8 cellular contexts compared by ENCODE assay signal in genomic region chr2:160062283-160063005, GRCh38. TPM values are rescaled to one million over a fixed set of nuclear protein-coding genes. Genes with fewer than 3 reads are reported as not detected.
A peak's percentile ranks its signal among the peaks of the same experiment; 100 is the strongest.
DNase-seq lines count a peak whose midpoint lies in the region; ATAC-seq, FAIRE-seq and TF ChIP-seq lines count a peak whose summit lies in the region.

Gene PLA2R1 (minus strand): TSS chr2:160062615. CDS start chr2:160062403, 212 bp downstream.

- H3K27ac Mint-ChIP-seq in activated naive CD4-positive, alpha-beta T cell treated with anti-CD3 and anti-CD28 coated beads for 36 hours: no peak within 1 kb of the TSS

- BruUV-seq in K562 (replicated peaks; lab: Mats Ljungman, UMichigan): no TSS peak

- FAIRE-seq in K562 (lab: Jason Lieb, UNC): no peak

- no peaks in the 10 kb centered on the region for H4K20me1 ChIP-seq in K562 (replicated peaks; ENCODE audit: control insufficient read depth, insufficient read depth, low read length)

- intact Hi-C loops in activated naive CD4-positive, alpha-beta T cell treated with anti-CD3 and anti-CD28 coated beads for 36 hours (cut with micrococcal nuclease): no loop called here
- intact Hi-C loops in K562 (cut with micrococcal nuclease): no loop called here

- no peaks in the 10 kb centered on the region for H3K36me3 ChIP-seq in K562 (ENCODE audit: control insufficient read depth, insufficient read depth, low read length)
- no peaks in the 10 kb centered on the region for H3K36me3 ChIP-seq in iPS-15b (ENCODE audit: control insufficient read depth, insufficient read depth, low read length)

- no peaks in the 10 kb centered on the region for H3K9me1 ChIP-seq in K562 (ENCODE audit: control insufficient read depth, insufficient read depth, low read length)

- in situ Hi-C loops in K562 (cut with MboI): no loop called here

- H3K9me3 ChIP-seq in K562 (replicated peaks; ENCODE audit: control insufficient read depth, insufficient read depth, low read depth, low read length) (no peaks in the 10 kb centered on the region), iPS-15b (ENCODE audit: control insufficient read depth, insufficient read depth, low read length) (no peaks in the 10 kb centered on the region)

- TF ChIP-seq RAD21 in K562 (CRISPR knock-in tag; conservative IDR thresholded peaks at IDR 0.05 in 1 of 2, IDR thresholded peaks at IDR 0.05 in 1 of 2): no peak

- ATAC-seq in K562 (peak; percentile 43), HG03378 (IDR thresholded peaks at IDR 0.05; ENCODE audit: unreplicated experiment) (no peak), HG02970 (IDR thresholded peaks at IDR 0.05; ENCODE audit: low FRiP score, unreplicated experiment) (no peak)

- TF ChIP-seq CTCF in K562 (IDR thresholded peaks at IDR 0.05 in 2 of 3, conservative IDR thresholded peaks at IDR 0.05 in 1 of 3; ENCODE audit: insufficient read depth in 2 of 3, low read depth in 1 of 3, low read length in 3 of 3): no peak

- no peaks in the 10 kb centered on the region for H3K9me3 Mint-ChIP-seq in activated naive CD4-positive, alpha-beta T cell treated with anti-CD3 and anti-CD28 coated beads for 36 hours

- peak; percentile 14 for DNase-seq in activated naive CD4-positive, alpha-beta T cell treated with anti-CD3 and anti-CD28 coated beads for 36 hours
- DNase-seq in activated naive CD4-positive, alpha-beta T cell treated with Interleukin-2 at 50 U/mL for 16 hours: no peak
- DNase-seq in K562 (ENCODE audit: extremely low read depth in 1 of 4, low spot score in 3 of 4) (no peak), retina (peak; percentile 82), DMS79 treated with DMSO at 0.1 percent for 48 hours (lab: John Stamatoyannopoulos, UW) (no peak)

- POLR2A ChIA-PET in K562 (lab: Yijun Ruan, JAX): interaction anchor here (0.6 kb wide), 2 partner anchors 10 to 85 kb away, joined by 3 to 6 read pairs; no protein-coding TSS in a partner anchor

- peaks cover 21 to 31% of the 10 kb centered on the region in 2 experiments; a peak in 3 of 5 replicates for H3K27me3 ChIP-seq in K562 (ENCODE audit: control insufficient read depth in 2 of 2, insufficient read depth in 2 of 2, low read length in 2 of 2)
- H3K27me3 ChIP-seq in iPS-15b (ENCODE audit: control insufficient read depth, insufficient read depth, low read length): peaks cover 25% of the 10 kb centered on the region

- no peaks in the 10 kb centered on the region for H3K79me2 ChIP-seq in K562 (ENCODE audit: control insufficient read depth, insufficient read depth, low read length)

- H3K27ac ChIP-seq in K562 (ENCODE audit: extremely low read depth, low read depth, low read length): no peak within 1 kb of the TSS

- no peak for TF ChIP-seq POLR2A in K562 (conservative IDR thresholded peaks at IDR 0.05)

- no peak within 1 kb of the TSS for H3K4me2 ChIP-seq in K562 (ENCODE audit: insufficient read depth, low read length)

- CTCF ChIA-PET in activated naive CD4-positive, alpha-beta T cell treated with anti-CD3 and anti-CD28 coated beads for 36 hours (lab: Charles Lee): no interaction called here
- CTCF ChIA-PET in K562 (lab: Yijun Ruan, JAX; ENCODE audit: low intra/inter-chr PET ratio): no interaction called here

- no peaks in the 10 kb centered on the region for H3K36me3 Mint-ChIP-seq in activated naive CD4-positive, alpha-beta T cell treated with anti-CD3 and anti-CD28 coated beads for 36 hours (ENCODE audit: low read depth)

- H3K4me1 Mint-ChIP-seq in activated naive CD4-positive, alpha-beta T cell treated with anti-CD3 and anti-CD28 coated beads for 36 hours (ENCODE audit: low read depth): peaks cover 7% of the 10 kb centered on the region

- H3K4me3 Mint-ChIP-seq in activated naive CD4-positive, alpha-beta T cell treated with anti-CD3 and anti-CD28 coated beads for 36 hours: peak within 1 kb of the TSS; percentile 64

- no peak for TF ChIP-seq EP300 in K562 (IDR thresholded peaks at IDR 0.05; ENCODE audit: low read length)

- 6% methylated on average over 52 of the region's 52 CpGs for WGBS in K562 (ENCODE audit: insufficient coverage, low coverage, missing lambda C conversion rate)

- no peak within 1 kb of the TSS for H3K9ac ChIP-seq in K562 (ENCODE audit: insufficient read depth in 1 of 2, low read depth in 2 of 2, low read length in 2 of 2)
- H3K9ac ChIP-seq in iPS-15b (ENCODE audit: low read depth, low read length): peak within 1 kb of the TSS; percentile 79

- no peak within 1 kb of the TSS for H3K4me3 ChIP-seq in K562
- H3K4me3 ChIP-seq in iPS-15b (ENCODE audit: low read depth, low read length): peak within 1 kb of the TSS; percentile 75

- H3K4me1 ChIP-seq in K562 (replicated peaks in 1 of 2; ENCODE audit: control insufficient read depth in 2 of 2, insufficient read depth in 2 of 2, low read length in 2 of 2): peaks cover 0 to 7% of the 10 kb centered on the region in 2 experiments; a peak in 1 of 5 replicates
- peaks cover 3% of the 10 kb centered on the region for H3K4me1 ChIP-seq in iPS-15b (ENCODE audit: control insufficient read depth, insufficient read depth, low read length)

- no peak within 1 kb of the TSS for H2AFZ ChIP-seq in K562 (ENCODE audit: low read depth, low read length)

- peaks cover 56% of the 10 kb centered on the region for H3K27me3 Mint-ChIP-seq in activated naive CD4-positive, alpha-beta T cell treated with anti-CD3 and anti-CD28 coated beads for 36 hours (ENCODE audit: low read depth)

TF ChIP-seq in K562, 482 proteins besides CTCF, POLR2A, EP300 and RAD21:
- TF ChIP-seq ELK1 (CRISPR knock-in tag; IDR thresholded peaks at IDR 0.05): no peak
- no peak for TF ChIP-seq HNRNPH1 (optimal IDR thresholded peaks at IDR 0.05; ENCODE audit: low read depth, low read length)
- TF ChIP-seq GATA2 (CRISPR knock-in tag; IDR thresholded peaks at IDR 0.05): no peak
- TF ChIP-seq FOXO4 (CRISPR knock-in tag; IDR thresholded peaks at IDR 0.05): no peak
- TF ChIP-seq GTF2E2 (tag; IDR thresholded peaks at IDR 0.05): no peak
- no peak for TF ChIP-seq FOSL1 (tag; conservative IDR thresholded peaks at IDR 0.05)
- no peak for TF ChIP-seq SNAPC5 (CRISPR knock-in tag; IDR thresholded peaks at IDR 0.05)
TF ChIP-seq in K562: peak in this region for 0.

RNA-seq across cellular contexts. Expression of gene PLA2R1, which starts in this region (rescaled TPM):
- not detected for total RNA-seq in activated naive CD4-positive, alpha-beta T cell treated with anti-CD3 and anti-CD28 coated beads for 36 hours
- total RNA-seq in K562 (2011; cell fraction: chromatin; rRNA removed; ENCODE audit: low replicate concordance): not detected in 2 replicates
- not detected in 2 replicates for total RNA-seq in K562 (2011; cell fraction: nucleolus; rRNA removed)
- not detected in 2 replicates for total RNA-seq in K562 (2011; cell fraction: nucleoplasm; rRNA removed)
- total RNA-seq in K562 (2014; rRNA removed) (not detected in 2 replicates), K562 (2014; rRNA removed; fragmentation: Illumina TruSeq; extraction: Trizol) (not detected in 2 replicates), K562 (2015; rRNA removed; fragmentation: Illumina TruSeq; extraction: Trizol) (not detected in 2 replicates), K562 (2021) (not detected in 2 replicates)
- polyA plus RNA-seq in K562 (2011; rRNA removed) (not detected in 2 replicates), K562 (2014; fragmentation: Illumina TruSeq; extraction: Trizol) (not detected in 2 replicates), K562 (2014; fragmentation: Nextera tagmentation; extraction: Ambion mirVana) (not detected), K562 (2014; rRNA removed) (under 0.01 TPM in 1 of 2 replicates, not detected in the other)
- polyA plus RNA-seq in K562 (2011; cell fraction: cytosol; rRNA removed): not detected in 2 replicates
- not detected in 2 replicates for polyA plus RNA-seq in K562 (2011; cell fraction: nucleus; rRNA removed)
- not detected in 2 replicates for polyA plus RNA-seq in K562 (2012)
- polyA minus RNA-seq in K562 (2011; rRNA and poly(A)+ RNA removed): not detected in 2 replicates
- polyA minus RNA-seq in K562 (2011; cell fraction: cytosol; rRNA and poly(A)+ RNA removed): not detected in 2 replicates
- polyA minus RNA-seq in K562 (2011; cell fraction: nucleus; rRNA and poly(A)+ RNA removed): not detected in 2 replicates

Comparison
In these comparisons a context has a peak if more than half of its experiments do, and no peak if none do; other contexts are left out.
1. Peak in DNase-seq in activated naive CD4-positive, alpha-beta T cell treated with anti-CD3 and anti-CD28 coated beads for 36 hours; RNA of the gene not detected or under 1 TPM.
2. Peak in ATAC-seq in K562; RNA of the gene not detected or under 1 TPM.